ENCODE assay signal across 1 cellular context in genomic region chr6:125948455-125948854, GRCh38.
TF ChIP-seq lines count a peak whose summit lies in the region.

No MANE protein-coding gene starts in this region.

TF ChIP-seq in K562, 482 proteins besides CTCF, POLR2A, EP300 and RAD21 (continued from another document and continues in another):
- no peak for TF ChIP-seq EWSR1 (IDR thresholded peaks at IDR 0.05; ENCODE audit: borderline replicate concordance, low read depth, partially characterized antibody)
- TF ChIP-seq ZNF717 (CRISPR knock-in tag; IDR thresholded peaks at IDR 0.05), result no peak
- TF ChIP-seq, protein P1, sequence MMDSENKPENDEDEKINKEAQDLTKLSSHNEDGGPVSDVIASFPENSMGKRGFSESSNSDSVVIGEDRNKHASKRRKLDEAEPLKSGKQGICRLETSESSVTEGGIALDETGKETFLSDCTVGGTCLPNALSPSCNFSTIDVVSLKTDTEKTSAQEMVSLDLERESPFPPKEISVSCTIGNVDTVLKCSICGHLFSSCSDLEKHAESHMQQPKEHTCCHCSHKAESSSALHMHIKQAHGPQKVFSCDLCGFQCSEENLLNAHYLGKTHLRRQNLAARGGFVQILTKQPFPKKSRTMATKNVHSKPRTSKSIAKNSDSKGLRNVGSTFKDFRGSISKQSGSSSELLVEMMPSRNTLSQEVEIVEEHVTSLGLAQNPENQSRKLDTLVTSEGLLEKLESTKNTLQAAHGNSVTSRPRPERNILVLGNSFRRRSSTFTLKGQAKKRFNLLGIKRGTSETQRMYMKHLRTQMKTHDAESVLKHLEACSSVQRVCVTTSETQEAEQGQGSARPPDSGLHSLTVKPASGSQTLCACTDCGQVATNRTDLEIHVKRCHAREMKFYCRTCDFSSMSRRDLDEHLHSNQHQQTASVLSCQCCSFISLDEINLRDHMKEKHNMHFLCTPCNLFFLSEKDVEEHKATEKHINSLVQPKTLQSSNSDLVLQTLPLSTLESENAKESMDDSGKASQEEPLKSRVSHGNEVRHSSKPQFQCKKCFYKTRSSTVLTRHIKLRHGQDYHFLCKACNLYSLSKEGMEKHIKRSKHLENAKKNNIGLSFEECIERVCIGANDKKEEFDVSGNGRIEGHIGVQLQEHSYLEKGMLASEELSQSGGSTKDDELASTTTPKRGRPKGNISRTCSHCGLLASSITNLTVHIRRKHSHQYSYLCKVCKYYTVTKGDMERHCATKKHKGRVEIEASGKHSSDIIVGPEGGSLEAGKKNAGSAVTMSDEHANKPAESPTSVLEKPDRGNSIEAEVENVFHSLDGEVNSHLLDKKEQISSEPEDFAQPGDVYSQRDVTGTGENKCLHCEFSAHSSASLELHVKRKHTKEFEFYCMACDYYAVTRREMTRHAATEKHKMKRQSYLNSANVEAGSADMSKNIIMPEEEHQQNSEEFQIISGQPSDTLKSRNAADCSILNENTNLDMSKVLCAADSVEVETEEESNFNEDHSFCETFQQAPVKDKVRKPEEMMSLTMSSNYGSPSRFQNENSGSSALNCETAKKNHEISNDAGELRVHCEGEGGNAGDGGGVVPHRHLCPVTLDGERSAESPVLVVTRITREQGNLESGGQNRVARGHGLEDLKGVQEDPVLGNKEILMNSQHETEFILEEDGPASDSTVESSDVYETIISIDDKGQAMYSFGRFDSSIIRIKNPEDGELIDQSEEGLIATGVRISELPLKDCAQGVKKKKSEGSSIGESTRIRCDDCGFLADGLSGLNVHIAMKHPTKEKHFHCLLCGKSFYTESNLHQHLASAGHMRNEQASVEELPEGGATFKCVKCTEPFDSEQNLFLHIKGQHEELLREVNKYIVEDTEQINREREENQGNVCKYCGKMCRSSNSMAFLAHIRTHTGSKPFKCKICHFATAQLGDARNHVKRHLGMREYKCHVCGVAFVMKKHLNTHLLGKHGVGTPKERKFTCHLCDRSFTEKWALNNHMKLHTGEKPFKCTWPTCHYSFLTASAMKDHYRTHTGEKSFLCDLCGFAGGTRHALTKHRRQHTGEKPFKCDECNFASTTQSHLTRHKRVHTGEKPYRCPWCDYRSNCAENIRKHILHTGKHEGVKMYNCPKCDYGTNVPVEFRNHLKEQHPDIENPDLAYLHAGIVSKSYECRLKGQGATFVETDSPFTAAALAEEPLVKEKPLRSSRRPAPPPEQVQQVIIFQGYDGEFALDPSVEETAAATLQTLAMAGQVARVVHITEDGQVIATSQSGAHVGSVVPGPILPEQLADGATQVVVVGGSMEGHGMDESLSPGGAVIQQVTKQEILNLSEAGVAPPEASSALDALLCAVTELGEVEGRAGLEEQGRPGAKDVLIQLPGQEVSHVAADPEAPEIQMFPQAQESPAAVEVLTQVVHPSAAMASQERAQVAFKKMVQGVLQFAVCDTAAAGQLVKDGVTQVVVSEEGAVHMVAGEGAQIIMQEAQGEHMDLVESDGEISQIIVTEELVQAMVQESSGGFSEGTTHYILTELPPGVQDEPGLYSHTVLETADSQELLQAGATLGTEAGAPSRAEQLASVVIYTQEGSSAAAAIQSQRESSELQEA (IDR thresholded peaks at IDR 0.05; ENCODE audit: low read depth), result no peak
- TF ChIP-seq ZNF280B (CRISPR knock-in tag; IDR thresholded peaks at IDR 0.05), result no peak
- no peak for TF ChIP-seq ZNF444 (CRISPR knock-in tag; IDR thresholded peaks at IDR 0.05)
- TF ChIP-seq DIDO1 (tag; IDR thresholded peaks at IDR 0.05; ENCODE audit: low read depth), result no peak
- no peak for TF ChIP-seq CHD4 (IDR thresholded peaks at IDR 0.05; ENCODE audit: insufficient read depth, insufficient replicate concordance, low read depth, low read length, poor library complexity, severe bottlenecking)
- no peak for TF ChIP-seq ZKSCAN8 (CRISPR knock-in tag; IDR thresholded peaks at IDR 0.05)
- TF ChIP-seq FOS (IDR thresholded peaks at IDR 0.05; ENCODE audit: extremely low read depth, insufficient read length), result no peak
- no peak for TF ChIP-seq ZKSCAN3 (CRISPR knock-in tag; IDR thresholded peaks at IDR 0.05)
- TF ChIP-seq, protein P2, sequence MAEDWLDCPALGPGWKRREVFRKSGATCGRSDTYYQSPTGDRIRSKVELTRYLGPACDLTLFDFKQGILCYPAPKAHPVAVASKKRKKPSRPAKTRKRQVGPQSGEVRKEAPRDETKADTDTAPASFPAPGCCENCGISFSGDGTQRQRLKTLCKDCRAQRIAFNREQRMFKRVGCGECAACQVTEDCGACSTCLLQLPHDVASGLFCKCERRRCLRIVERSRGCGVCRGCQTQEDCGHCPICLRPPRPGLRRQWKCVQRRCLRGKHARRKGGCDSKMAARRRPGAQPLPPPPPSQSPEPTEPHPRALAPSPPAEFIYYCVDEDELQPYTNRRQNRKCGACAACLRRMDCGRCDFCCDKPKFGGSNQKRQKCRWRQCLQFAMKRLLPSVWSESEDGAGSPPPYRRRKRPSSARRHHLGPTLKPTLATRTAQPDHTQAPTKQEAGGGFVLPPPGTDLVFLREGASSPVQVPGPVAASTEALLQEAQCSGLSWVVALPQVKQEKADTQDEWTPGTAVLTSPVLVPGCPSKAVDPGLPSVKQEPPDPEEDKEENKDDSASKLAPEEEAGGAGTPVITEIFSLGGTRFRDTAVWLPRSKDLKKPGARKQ (CRISPR knock-in tag; IDR thresholded peaks at IDR 0.05), result 0 out of 2 replicates have a peak, but pooled peaks have one; percentile 50
- no peak for TF ChIP-seq ZSCAN32 (CRISPR knock-in tag; IDR thresholded peaks at IDR 0.05)
- no peak for TF ChIP-seq ESRRA (IDR thresholded peaks at IDR 0.05; ENCODE audit: borderline replicate concordance, low read depth)
- TF ChIP-seq, protein P3, sequence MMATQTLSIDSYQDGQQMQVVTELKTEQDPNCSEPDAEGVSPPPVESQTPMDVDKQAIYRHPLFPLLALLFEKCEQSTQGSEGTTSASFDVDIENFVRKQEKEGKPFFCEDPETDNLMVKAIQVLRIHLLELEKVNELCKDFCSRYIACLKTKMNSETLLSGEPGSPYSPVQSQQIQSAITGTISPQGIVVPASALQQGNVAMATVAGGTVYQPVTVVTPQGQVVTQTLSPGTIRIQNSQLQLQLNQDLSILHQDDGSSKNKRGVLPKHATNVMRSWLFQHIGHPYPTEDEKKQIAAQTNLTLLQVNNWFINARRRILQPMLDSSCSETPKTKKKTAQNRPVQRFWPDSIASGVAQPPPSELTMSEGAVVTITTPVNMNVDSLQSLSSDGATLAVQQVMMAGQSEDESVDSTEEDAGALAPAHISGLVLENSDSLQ (IDR thresholded peaks at IDR 0.05), result no peak
- peak; percentile 52 for TF ChIP-seq ZBTB8A (IDR thresholded peaks at IDR 0.05; ENCODE audit: partially characterized antibody)
- TF ChIP-seq PTBP1 (IDR thresholded peaks at IDR 0.05; ENCODE audit: low read depth, low read length), result no peak
- no peak for TF ChIP-seq NFXL1 (CRISPR knock-in tag; IDR thresholded peaks at IDR 0.05)
- no peak for TF ChIP-seq STAT5B (CRISPR knock-in tag; IDR thresholded peaks at IDR 0.05)
- no peak for TF ChIP-seq ZNF354B (CRISPR knock-in tag; IDR thresholded peaks at IDR 0.05)
- TF ChIP-seq ZNF41 (CRISPR knock-in tag; conservative IDR thresholded peaks at IDR 0.05), result no peak
- TF ChIP-seq NONO (IDR thresholded peaks at IDR 0.05; ENCODE audit: low read depth in 2 of 2, low read length in 1 of 2), result no peak
- no peak for TF ChIP-seq HNRNPL (IDR thresholded peaks at IDR 0.05; ENCODE audit: low read depth, low read length)
- TF ChIP-seq HLTF (IDR thresholded peaks at IDR 0.05), result no peak
- no peak for TF ChIP-seq ZNF24 (IDR thresholded peaks at IDR 0.05)
- no peak for TF ChIP-seq CGGBP1 (CRISPR knock-in tag; IDR thresholded peaks at IDR 0.05)
- no peak for TF ChIP-seq POLR2AphosphoS2 (IDR thresholded peaks at IDR 0.05; ENCODE audit: low read length)
- no peak for TF ChIP-seq ZNF785 (CRISPR knock-in tag; IDR thresholded peaks at IDR 0.05)
- TF ChIP-seq STAT5A (IDR thresholded peaks at IDR 0.05; ENCODE audit: borderline replicate concordance, low read length), result no peak
- TF ChIP-seq HOXB6 (CRISPR knock-in tag; IDR thresholded peaks at IDR 0.05; ENCODE audit: borderline replicate concordance), result no peak
- TF ChIP-seq ATF1 (CRISPR knock-in tag; IDR thresholded peaks at IDR 0.05), result no peak
- no peak for TF ChIP-seq ATF1 (tag; IDR thresholded peaks at IDR 0.05)
- TF ChIP-seq SP1 (CRISPR knock-in tag; IDR thresholded peaks at IDR 0.05), result no peak
- no peak for TF ChIP-seq RBM34 (IDR thresholded peaks at IDR 0.05; ENCODE audit: borderline replicate concordance, insufficient read depth, low read length)
- TF ChIP-seq PHB (CRISPR knock-in tag; IDR thresholded peaks at IDR 0.05), result no peak
- no peak for TF ChIP-seq GTF2E2 (tag; IDR thresholded peaks at IDR 0.05)
- TF ChIP-seq KLF10 (CRISPR knock-in tag; IDR thresholded peaks at IDR 0.05), result no peak; the same call in 1 of the 2 replicates
- no peak for TF ChIP-seq ZNF384 (IDR thresholded peaks at IDR 0.05; ENCODE audit: low read depth, low read length)
- no peak for TF ChIP-seq L3MBTL2 (IDR thresholded peaks at IDR 0.05)
- TF ChIP-seq NR4A1 (CRISPR knock-in tag; IDR thresholded peaks at IDR 0.05), result no peak
- TF ChIP-seq NR4A1 (tag; IDR thresholded peaks at IDR 0.05), result no peak
- TF ChIP-seq, protein P4, sequence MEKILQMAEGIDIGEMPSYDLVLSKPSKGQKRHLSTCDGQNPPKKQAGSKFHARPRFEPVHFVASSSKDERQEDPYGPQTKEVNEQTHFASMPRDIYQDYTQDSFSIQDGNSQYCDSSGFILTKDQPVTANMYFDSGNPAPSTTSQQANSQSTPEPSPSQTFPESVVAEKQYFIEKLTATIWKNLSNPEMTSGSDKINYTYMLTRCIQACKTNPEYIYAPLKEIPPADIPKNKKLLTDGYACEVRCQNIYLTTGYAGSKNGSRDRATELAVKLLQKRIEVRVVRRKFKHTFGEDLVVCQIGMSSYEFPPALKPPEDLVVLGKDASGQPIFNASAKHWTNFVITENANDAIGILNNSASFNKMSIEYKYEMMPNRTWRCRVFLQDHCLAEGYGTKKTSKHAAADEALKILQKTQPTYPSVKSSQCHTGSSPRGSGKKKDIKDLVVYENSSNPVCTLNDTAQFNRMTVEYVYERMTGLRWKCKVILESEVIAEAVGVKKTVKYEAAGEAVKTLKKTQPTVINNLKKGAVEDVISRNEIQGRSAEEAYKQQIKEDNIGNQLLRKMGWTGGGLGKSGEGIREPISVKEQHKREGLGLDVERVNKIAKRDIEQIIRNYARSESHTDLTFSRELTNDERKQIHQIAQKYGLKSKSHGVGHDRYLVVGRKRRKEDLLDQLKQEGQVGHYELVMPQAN (IDR thresholded peaks at IDR 0.05; ENCODE audit: borderline replicate concordance), result no peak
- no peak for TF ChIP-seq PPARD (CRISPR knock-in tag; IDR thresholded peaks at IDR 0.05)
- TF ChIP-seq ZNF174 (CRISPR knock-in tag; IDR thresholded peaks at IDR 0.05), result no peak
- TF ChIP-seq ZBTB33 (CRISPR knock-in tag; IDR thresholded peaks at IDR 0.05), result no peak
- no peak for TF ChIP-seq KLF13 (tag; IDR thresholded peaks at IDR 0.05; ENCODE audit: borderline replicate concordance, low read depth)
- TF ChIP-seq, protein P5, sequence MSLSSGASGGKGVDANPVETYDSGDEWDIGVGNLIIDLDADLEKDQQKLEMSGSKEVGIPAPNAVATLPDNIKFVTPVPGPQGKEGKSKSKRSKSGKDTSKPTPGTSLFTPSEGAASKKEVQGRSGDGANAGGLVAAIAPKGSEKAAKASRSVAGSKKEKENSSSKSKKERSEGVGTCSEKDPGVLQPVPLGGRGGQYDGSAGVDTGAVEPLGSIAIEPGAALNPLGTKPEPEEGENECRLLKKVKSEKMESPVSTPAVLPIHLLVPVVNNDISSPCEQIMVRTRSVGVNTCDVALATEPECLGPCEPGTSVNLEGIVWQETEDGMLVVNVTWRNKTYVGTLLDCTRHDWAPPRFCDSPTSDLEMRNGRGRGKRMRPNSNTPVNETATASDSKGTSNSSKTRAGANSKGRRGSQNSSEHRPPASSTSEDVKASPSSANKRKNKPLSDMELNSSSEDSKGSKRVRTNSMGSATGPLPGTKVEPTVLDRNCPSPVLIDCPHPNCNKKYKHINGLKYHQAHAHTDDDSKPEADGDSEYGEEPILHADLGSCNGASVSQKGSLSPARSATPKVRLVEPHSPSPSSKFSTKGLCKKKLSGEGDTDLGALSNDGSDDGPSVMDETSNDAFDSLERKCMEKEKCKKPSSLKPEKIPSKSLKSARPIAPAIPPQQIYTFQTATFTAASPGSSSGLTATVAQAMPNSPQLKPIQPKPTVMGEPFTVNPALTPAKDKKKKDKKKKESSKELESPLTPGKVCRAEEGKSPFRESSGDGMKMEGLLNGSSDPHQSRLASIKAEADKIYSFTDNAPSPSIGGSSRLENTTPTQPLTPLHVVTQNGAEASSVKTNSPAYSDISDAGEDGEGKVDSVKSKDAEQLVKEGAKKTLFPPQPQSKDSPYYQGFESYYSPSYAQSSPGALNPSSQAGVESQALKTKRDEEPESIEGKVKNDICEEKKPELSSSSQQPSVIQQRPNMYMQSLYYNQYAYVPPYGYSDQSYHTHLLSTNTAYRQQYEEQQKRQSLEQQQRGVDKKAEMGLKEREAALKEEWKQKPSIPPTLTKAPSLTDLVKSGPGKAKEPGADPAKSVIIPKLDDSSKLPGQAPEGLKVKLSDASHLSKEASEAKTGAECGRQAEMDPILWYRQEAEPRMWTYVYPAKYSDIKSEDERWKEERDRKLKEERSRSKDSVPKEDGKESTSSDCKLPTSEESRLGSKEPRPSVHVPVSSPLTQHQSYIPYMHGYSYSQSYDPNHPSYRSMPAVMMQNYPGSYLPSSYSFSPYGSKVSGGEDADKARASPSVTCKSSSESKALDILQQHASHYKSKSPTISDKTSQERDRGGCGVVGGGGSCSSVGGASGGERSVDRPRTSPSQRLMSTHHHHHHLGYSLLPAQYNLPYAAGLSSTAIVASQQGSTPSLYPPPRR (CRISPR knock-in tag; IDR thresholded peaks at IDR 0.05; ENCODE audit: borderline replicate concordance), result no peak
- TF ChIP-seq NR3C1 (CRISPR knock-in tag; IDR thresholded peaks at IDR 0.05), result no peak
